11 cellular contexts compared by ENCODE assay signal in genomic region chr10:4704034-4704545, GRCh38.
DNase-seq lines count a peak whose midpoint lies in the region; ATAC-seq and TF ChIP-seq lines count a peak whose summit lies in the region.
"Had no signal": no experiment of that assay in that cellular context is flagged by ENCODE, and none has a peak within 500 bp of the region (broad histone marks: within the 10 kb centered on the region; RNA-seq: fewer than 3 reads in every experiment).

No MANE protein-coding gene starts in this region.

- ATAC-seq in left lung (peak; percentile 88), GM18873 (IDR thresholded peaks at IDR 0.05; ENCODE audit: low FRiP score, unreplicated experiment) (no peak)
- no peak for ATAC-seq in activated naive CD8-positive, alpha-beta T cell treated with anti-CD3 and anti-CD28 coated beads, Interleukin-2, amount 50 U/mL, for 24 hours

- intact Hi-C loops in left lung (cut with DNase I), result no loop called here

- H3K27me3 Mint-ChIP-seq in activated naive CD8-positive, alpha-beta T cell treated with anti-CD3 and anti-CD28 coated beads, Interleukin-2, amount 50 U/mL, for 24 hours, result peaks cover 31% of the 10 kb centered on the region

- no peaks in the 10 kb centered on the region for H3K9me3 Mint-ChIP-seq in activated naive CD8-positive, alpha-beta T cell treated with anti-CD3 and anti-CD28 coated beads, Interleukin-2, amount 50 U/mL, for 24 hours

- no peaks in the 10 kb centered on the region for H3K36me3 ChIP-seq in left lung

- H3K4me1 Mint-ChIP-seq in activated naive CD8-positive, alpha-beta T cell treated with anti-CD3 and anti-CD28 coated beads, Interleukin-2, amount 50 U/mL, for 24 hours, result no peaks in the 10 kb centered on the region

- no peak overlapping the region for H3K4me3 Mint-ChIP-seq in activated naive CD8-positive, alpha-beta T cell treated with anti-CD3 and anti-CD28 coated beads, Interleukin-2, amount 50 U/mL, for 24 hours

- TF ChIP-seq CTCF in left lung (IDR thresholded peaks at IDR 0.05), result no peak

- no peak overlapping the region for H3K4me3 ChIP-seq in left lung

- H3K9me3 ChIP-seq in left lung, result no peaks in the 10 kb centered on the region

- no peak overlapping the region for H3K27ac Mint-ChIP-seq in activated naive CD8-positive, alpha-beta T cell treated with anti-CD3 and anti-CD28 coated beads, Interleukin-2, amount 50 U/mL, for 24 hours

- H3K4me1 ChIP-seq in left lung, result peaks cover 8 to 10% of the 10 kb centered on the region in 2 donors

- H3K27ac ChIP-seq in left lung, result peak overlapping the region in 1 of 2 donors; percentile 43

- no peaks in the 10 kb centered on the region for H3K36me3 Mint-ChIP-seq in activated naive CD8-positive, alpha-beta T cell treated with anti-CD3 and anti-CD28 coated beads, Interleukin-2, amount 50 U/mL, for 24 hours (ENCODE audit: low read depth)

- no peaks in the 10 kb centered on the region for H3K27me3 ChIP-seq in left lung

- peak; percentile 44 for DNase-seq in AG08396 (ENCODE audit: low spot score)
- DNase-seq in Kasumi-1 (lab: John Stamatoyannopoulos, UW), result peak; percentile 51 to 64
- DNase-seq in brain pericyte (ENCODE audit: low read depth, low spot score), result peak; percentile 11
- DNase-seq in left lung, result no peak
- DNase-seq in NCI-H345 treated with DMSO at 0.1 percent for 48 hours (lab: John Stamatoyannopoulos, UW; ENCODE audit: unreplicated experiment), result no peak
- DNase-seq in NCI-H2171 treated with DMSO at 0.1 percent for 48 hours (lab: John Stamatoyannopoulos, UW), result no peak
- no peak for DNase-seq in activated naive CD8-positive, alpha-beta T cell treated with anti-CD3 and anti-CD28 coated beads, Interleukin-2, amount 50 U/mL, for 24 hours
- DNase-seq: cortex of kidney, DMS79, occipital lobe had no signal

Comparison
In these comparisons a context has a peak if more than half of its experiments do, and no peak if none do; other contexts are left out.
1. DNase-seq: peak in AG08396 (single experiment), Kasumi-1 (2 of 2) and brain pericyte (single experiment); none in left lung (0 of 2), NCI-H345 treated with DMSO at 0.1 percent for 48 hours (single experiment), NCI-H2171 treated with DMSO at 0.1 percent for 48 hours (single experiment) and activated naive CD8-positive, alpha-beta T cell treated with anti-CD3 and anti-CD28 coated beads, Interleukin-2, amount 50 U/mL, for 24 hours (single experiment).